ENCODE assay signal across 8 cellular contexts in genomic region chr1:153921803-153922075, GRCh38. TPM values are rescaled to one million over a fixed set of nuclear protein-coding genes. Genes with fewer than 3 reads are reported as not detected.
DNase-seq lines count a peak whose midpoint lies in the region; ATAC-seq and TF ChIP-seq lines count a peak whose summit lies in the region.

No MANE protein-coding gene starts in this region.

- H3K4me1 ChIP-seq in HUES48 (ENCODE audit: control insufficient read depth, insufficient read depth, low read length) (peaks cover 22% of the 10 kb centered on the region), iPS DF 6.9 (ENCODE audit: control insufficient read depth, insufficient read depth, low read length) (peaks cover 2% of the 10 kb centered on the region; the same call in 1 of the 2 replicates), smooth muscle cell (ENCODE audit: low read depth) (peaks cover 17% of the 10 kb centered on the region)

- peaks cover 14% of the 10 kb centered on the region for H3K36me3 ChIP-seq in HUES48 (ENCODE audit: control insufficient read depth, insufficient read depth, low read length)
- H3K36me3 ChIP-seq in iPS DF 6.9 (ENCODE audit: control insufficient read depth, insufficient read depth, low read length): 0 out of 2 replicates have a peak, but pooled peaks cover 4% of the 10 kb centered on the region
- H3K36me3 ChIP-seq in smooth muscle cell (ENCODE audit: low read depth): no peaks in the 10 kb centered on the region

- CTCF ChIA-PET in AG04450 (lab: Charles Lee): interaction anchor here (1.0 to 1.6 kb wide), 3 partner anchors 10 to 100 kb away, joined by 3 to 7 read pairs (median 4); partner anchors contain the start of gene RAB13

- H3K9me3 ChIP-seq in AG04450 (ENCODE audit: control insufficient read depth, insufficient read depth, low read length) (no peaks in the 10 kb centered on the region), HUES48 (ENCODE audit: control insufficient read depth, insufficient read depth, low read length) (no peaks in the 10 kb centered on the region), iPS DF 6.9 (ENCODE audit: control insufficient read depth, insufficient read depth, low read length) (no peaks in the 10 kb centered on the region), smooth muscle cell (replicated peaks; ENCODE audit: low read depth) (no peaks in the 10 kb centered on the region)

- intact Hi-C loops in activated T-helper 2 cell treated with anti-CD3 and anti-CD28 coated beads, Interferon-gamma antibody, Interleukin-2, Interleukin-4, amounts not matched to agents 10 μg/mL and 5 μg/mL and 100 μg/mL, durations not matched to agents 14 hours and 24 hours and 36 hours (cut with micrococcal nuclease): loop anchor here (5.0 kb wide), 4 partner anchors 34 to 129 kb away; no protein-coding TSS in a partner anchor

- no peak overlapping the region for H3K27ac ChIP-seq in AG04450 (ENCODE audit: low read depth, low read length)
- peak overlapping the region; percentile 99 for H3K27ac ChIP-seq in HUES48 (ENCODE audit: low read depth, low read length)
- H3K27ac ChIP-seq in iPS DF 6.9 (ENCODE audit: low read length): no peak overlapping the region
- peak overlapping the region; percentile 78 for H3K27ac ChIP-seq in smooth muscle cell (ENCODE audit: low read depth)

- no peak for ATAC-seq in GM19452 (IDR thresholded peaks at IDR 0.05; ENCODE audit: unreplicated experiment)
- ATAC-seq in GM18868 (IDR thresholded peaks at IDR 0.05; ENCODE audit: unreplicated experiment): no peak

- H3K36me3 Mint-ChIP-seq in activated T-helper 2 cell treated with anti-CD3 and anti-CD28 coated beads, Interferon-gamma antibody, Interleukin-2, Interleukin-4, amounts not matched to agents 10 μg/mL and 5 μg/mL and 100 μg/mL, durations not matched to agents 14 hours and 24 hours and 36 hours (ENCODE audit: low read depth): peaks cover 24% of the 10 kb centered on the region

- TF ChIP-seq CTCF in AG04450 (IDR thresholded peaks at IDR 0.05; ENCODE audit: low read depth, low read length): no peak
- no peak for TF ChIP-seq CTCF in smooth muscle cell (IDR thresholded peaks at IDR 0.05; ENCODE audit: borderline replicate concordance, insufficient read depth, poor library complexity, severe bottlenecking)

- no peaks in the 10 kb centered on the region for H3K27me3 ChIP-seq in AG04450 (ENCODE audit: control insufficient read depth, insufficient read depth, low read length)
- no peaks in the 10 kb centered on the region for H3K27me3 ChIP-seq in HUES48 (ENCODE audit: control insufficient read depth, insufficient read depth, low read length)
- H3K27me3 ChIP-seq in iPS DF 6.9 (ENCODE audit: control insufficient read depth, insufficient read depth, low read length): no peaks in the 10 kb centered on the region
- H3K27me3 ChIP-seq in smooth muscle cell (ENCODE audit: low read depth): no peaks in the 10 kb centered on the region

- H4K20me1 ChIP-seq in smooth muscle cell (ENCODE audit: low read depth): peaks cover 55% of the 10 kb centered on the region

- H3K79me2 ChIP-seq in smooth muscle cell (ENCODE audit: low read depth): peaks cover 59% of the 10 kb centered on the region

- H3K4me1 Mint-ChIP-seq in activated T-helper 2 cell treated with anti-CD3 and anti-CD28 coated beads, Interferon-gamma antibody, Interleukin-2, Interleukin-4, amounts not matched to agents 10 μg/mL and 5 μg/mL and 100 μg/mL, durations not matched to agents 14 hours and 24 hours and 36 hours (ENCODE audit: low read depth): peaks cover 34% of the 10 kb centered on the region

- H3K27me3 Mint-ChIP-seq in activated T-helper 2 cell treated with anti-CD3 and anti-CD28 coated beads, Interferon-gamma antibody, Interleukin-2, Interleukin-4, amounts not matched to agents 10 μg/mL and 5 μg/mL and 100 μg/mL, durations not matched to agents 14 hours and 24 hours and 36 hours (ENCODE audit: low read depth): no peaks in the 10 kb centered on the region

- H3K9me3 Mint-ChIP-seq in activated T-helper 2 cell treated with anti-CD3 and anti-CD28 coated beads, Interferon-gamma antibody, Interleukin-2, Interleukin-4, amounts not matched to agents 10 μg/mL and 5 μg/mL and 100 μg/mL, durations not matched to agents 14 hours and 24 hours and 36 hours: no peaks in the 10 kb centered on the region

- DNase-seq in AG04450 (ENCODE audit: low read depth, low spot score) (no peak), iPS DF 6.9 (ENCODE audit: low read depth, low spot score) (no peak), smooth muscle cell (lab: John Stamatoyannopoulos, UW; ENCODE audit: unreplicated experiment) (no peak)
- no peak for DNase-seq in activated T-helper 2 cell treated with anti-CD3 and anti-CD28 coated beads, Interferon-gamma antibody, Interleukin-2, Interleukin-4, amounts not matched to agents 10 μg/mL and 5 μg/mL and 100 μg/mL, durations not matched to agents 14 hours and 24 hours and 36 hours (ENCODE audit: low spot score)
- no peak for DNase-seq in activated CD4-positive, CD25-positive, alpha-beta regulatory T cell (lab: John Stamatoyannopoulos, UW)

- H3F3A ChIP-seq in smooth muscle cell (ENCODE audit: low read depth): no peaks in the 10 kb centered on the region

- H3K4me2 ChIP-seq in smooth muscle cell: peak overlapping the region; percentile 93

- no CpG with 5 or more reads among the region's 10 CpGs for WGBS in iPS DF 6.9 (ENCODE audit: insufficient coverage, insufficient read length)
- WGBS in smooth muscle cell (ENCODE audit: low lambda C conversion rate): 2% methylated on average over 10 of the region's 10 CpGs

- peak overlapping the region; percentile 91 for H3K4me3 Mint-ChIP-seq in activated T-helper 2 cell treated with anti-CD3 and anti-CD28 coated beads, Interferon-gamma antibody, Interleukin-2, Interleukin-4, amounts not matched to agents 10 μg/mL and 5 μg/mL and 100 μg/mL, durations not matched to agents 14 hours and 24 hours and 36 hours (ENCODE audit: low read depth)

- peak overlapping the region; percentile 89 for H3K9ac ChIP-seq in HUES48 (ENCODE audit: low read depth, low read length)
- H3K9ac ChIP-seq in smooth muscle cell (ENCODE audit: low read depth): peak overlapping the region; percentile 95

- H3K4me3 ChIP-seq in AG04450 (ENCODE audit: low read depth, low read length): peak overlapping the region; percentile 91
- H3K4me3 ChIP-seq in HUES48 (ENCODE audit: low read depth, low read length): peak overlapping the region; percentile 100
- peak overlapping the region; percentile 72 for H3K4me3 ChIP-seq in iPS DF 6.9 (ENCODE audit: low read length)
- peak overlapping the region; percentile 86 for H3K4me3 ChIP-seq in smooth muscle cell

- POLR2A ChIA-PET in AG04450 (lab: Yijun Ruan, JAX): interaction anchor here (0.7 to 1.4 kb wide), 3 partner anchors 23 to 69 kb away, joined by 4 to 5 read pairs (median 4); partner anchors contain the start of genes DENND4B and RPS27

- H3K27ac Mint-ChIP-seq in activated T-helper 2 cell treated with anti-CD3 and anti-CD28 coated beads, Interferon-gamma antibody, Interleukin-2, Interleukin-4, amounts not matched to agents 10 μg/mL and 5 μg/mL and 100 μg/mL, durations not matched to agents 14 hours and 24 hours and 36 hours: peak overlapping the region; percentile 93

- H2AFZ ChIP-seq in smooth muscle cell (ENCODE audit: low read depth): peak overlapping the region; percentile 32

RNA-seq across cellular contexts. Expression of gene GATAD2B, which starts 1.0 kb away (rescaled TPM):
- polyA plus RNA-seq in AG04450 (2011; rRNA removed) (4.8 and 6.8 TPM in 2 replicates), smooth muscle cell (7.8 and 10.0 TPM in 2 replicates)
- 22.1 and 23.0 TPM in 2 replicates for polyA minus RNA-seq in AG04450 (2011; rRNA and poly(A)+ RNA removed)
- total RNA-seq in activated T-helper 2 cell treated with anti-CD3 and anti-CD28 coated beads, Interferon-gamma antibody, Interleukin-2, Interleukin-4, amounts not matched to agents 10 μg/mL and 5 μg/mL and 100 μg/mL, durations not matched to agents 14 hours and 24 hours and 36 hours: 70.0 and 70.2 TPM in 2 replicates
- total RNA-seq in smooth muscle cell: 13.2 and 24.9 TPM in 2 replicates

RNA-seq across cellular contexts. Expression of gene DENND4B, which starts 24.8 kb away (rescaled TPM):
- polyA plus RNA-seq in AG04450 (2011; rRNA removed) (10.3 and 13.3 TPM in 2 replicates), smooth muscle cell (16.3 and 21.1 TPM in 2 replicates)
- polyA minus RNA-seq in AG04450 (2011; rRNA and poly(A)+ RNA removed): 21.4 and 23.1 TPM in 2 replicates
- 124 TPM in 2 replicates for total RNA-seq in activated T-helper 2 cell treated with anti-CD3 and anti-CD28 coated beads, Interferon-gamma antibody, Interleukin-2, Interleukin-4, amounts not matched to agents 10 μg/mL and 5 μg/mL and 100 μg/mL, durations not matched to agents 14 hours and 24 hours and 36 hours
- 6.4 and 9.7 TPM in 2 replicates for total RNA-seq in smooth muscle cell

RNA-seq across cellular contexts. Expression of gene CRTC2, which starts 36.7 kb away (rescaled TPM):
- polyA plus RNA-seq in AG04450 (2011; rRNA removed) (12.7 and 13.8 TPM in 2 replicates), smooth muscle cell (24.6 and 37.7 TPM in 2 replicates)
- 31.8 and 33.8 TPM in 2 replicates for polyA minus RNA-seq in AG04450 (2011; rRNA and poly(A)+ RNA removed)
- 71.6 and 79.1 TPM in 2 replicates for total RNA-seq in activated T-helper 2 cell treated with anti-CD3 and anti-CD28 coated beads, Interferon-gamma antibody, Interleukin-2, Interleukin-4, amounts not matched to agents 10 μg/mL and 5 μg/mL and 100 μg/mL, durations not matched to agents 14 hours and 24 hours and 36 hours
- 9.9 and 13.0 TPM in 2 replicates for total RNA-seq in smooth muscle cell

RNA-seq across cellular contexts. Expression of gene SLC39A1, which starts 41.6 kb away (rescaled TPM):
- 84.0 and 98.6 TPM in 2 replicates for polyA plus RNA-seq in AG04450 (2011; rRNA removed)
- 56.2 and 69.9 TPM in 2 replicates for polyA minus RNA-seq in AG04450 (2011; rRNA and poly(A)+ RNA removed)
- 74.8 and 76.5 TPM in 2 replicates for total RNA-seq in activated T-helper 2 cell treated with anti-CD3 and anti-CD28 coated beads, Interferon-gamma antibody, Interleukin-2, Interleukin-4, amounts not matched to agents 10 μg/mL and 5 μg/mL and 100 μg/mL, durations not matched to agents 14 hours and 24 hours and 36 hours
- total RNA-seq in smooth muscle cell: 78.8 and 104 TPM in 2 replicates
- polyA plus RNA-seq in smooth muscle cell: 128 and 143 TPM in 2 replicates

RNA-seq across cellular contexts. Expression of gene CREB3L4, which starts 46.0 kb away (rescaled TPM):
- polyA plus RNA-seq in AG04450 (2011; rRNA removed) (7.7 and 10.0 TPM in 2 replicates), smooth muscle cell (9.0 and 13.2 TPM in 2 replicates)
- polyA minus RNA-seq in AG04450 (2011; rRNA and poly(A)+ RNA removed): 5.3 and 6.6 TPM in 2 replicates
- 12.5 TPM in 2 replicates for total RNA-seq in activated T-helper 2 cell treated with anti-CD3 and anti-CD28 coated beads, Interferon-gamma antibody, Interleukin-2, Interleukin-4, amounts not matched to agents 10 μg/mL and 5 μg/mL and 100 μg/mL, durations not matched to agents 14 hours and 24 hours and 36 hours
- total RNA-seq in smooth muscle cell: 13.0 and 14.9 TPM in 2 replicates

Comparison
In these comparisons a context has a peak if more than half of its experiments do, and no peak if none do; other contexts are left out.
1. H3K27ac ChIP-seq: peak in HUES48 (single experiment) and smooth muscle cell (single experiment); none in AG04450 (single experiment) and iPS DF 6.9 (single experiment).
2. RNA of gene DENND4B, which starts 24.8 kb away (total RNA-seq): 124 TPM in activated T-helper 2 cell treated with anti-CD3 and anti-CD28 coated beads, Interferon-gamma antibody, Interleukin-2, Interleukin-4, amounts not matched to agents 10 μg/mL and 5 μg/mL and 100 μg/mL, durations not matched to agents 14 hours and 24 hours and 36 hours; 6.4 to 9.7 TPM in smooth muscle cell; every median in the first group is over 10 times any median in the second.
3. Peak in every context shown above with its lines, with median percentiles within 50 percentile points of each other: H3K4me3 ChIP-seq.